ENCODE assay signal across 10 cellular contexts in the genomic region with DNA sequence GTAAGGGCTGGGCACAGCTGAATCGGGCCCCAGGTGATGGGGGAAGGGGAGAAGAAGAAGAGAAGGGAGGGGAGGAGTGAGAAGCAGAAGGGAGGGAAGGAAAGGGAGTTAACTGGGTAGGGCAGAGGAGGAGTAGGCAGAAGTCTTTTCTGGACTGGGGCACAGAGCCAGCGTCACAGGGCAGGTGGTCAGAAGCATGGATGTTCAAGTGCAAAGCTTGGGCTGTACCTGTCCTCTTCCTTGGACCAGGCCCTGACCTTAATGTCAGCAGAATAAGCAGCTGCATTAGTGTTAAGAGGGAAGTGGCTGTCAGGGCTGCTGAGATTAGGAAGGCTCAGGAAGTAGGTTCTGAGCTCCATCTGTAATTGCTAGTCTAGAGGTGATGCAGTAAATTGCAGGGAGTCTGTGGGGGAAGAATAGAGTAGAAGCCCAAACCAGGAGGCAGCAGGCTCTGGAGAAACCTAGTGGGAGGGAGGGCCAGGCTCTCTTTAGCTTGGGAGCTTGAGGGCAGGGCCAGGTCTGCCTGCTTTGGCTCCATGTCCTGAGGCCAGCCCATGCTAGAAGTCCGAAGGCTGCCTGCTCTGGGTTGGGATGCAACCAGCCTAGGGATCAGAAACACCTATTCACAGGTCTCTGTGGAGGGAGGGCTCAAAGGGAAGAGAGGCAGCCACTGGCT. TPM values are rescaled to one million over a fixed set of nuclear protein-coding genes. Genes with fewer than 3 reads are reported as not detected.
DNase-seq lines count a peak whose midpoint lies in the region; ATAC-seq and TF ChIP-seq lines count a peak whose summit lies in the region.
"Had no signal": no experiment of that assay in that cellular context is flagged by ENCODE, and none has a peak within 500 bp of the region (broad histone marks: within the 10 kb centered on the region; RNA-seq: fewer than 3 reads in every experiment).

No MANE protein-coding gene starts in this region.

- H3K4me1 Mint-ChIP-seq in CD14-positive monocyte (peaks cover 28% of the 10 kb centered on the region), WTC11 (peaks cover 7% of the 10 kb centered on the region), memory B cell (peaks cover 41% of the 10 kb centered on the region)

- intact Hi-C loops in CD14-positive monocyte (cut with micrococcal nuclease), result no loop called here

- H3K4me3 Mint-ChIP-seq in CD14-positive monocyte (no peak overlapping the region), WTC11 (no peak overlapping the region), memory B cell (peak overlapping the region; percentile 59)

- no peaks in the 10 kb centered on the region for H3K9me3 Mint-ChIP-seq in CD14-positive monocyte
- H3K9me3 Mint-ChIP-seq in WTC11, result no peaks in the 10 kb centered on the region
- H3K9me3 Mint-ChIP-seq in memory B cell, result no peaks in the 10 kb centered on the region

- POLR2A ChIA-PET in WTC11 (lab: Charles Lee), result no interaction called here

- peaks cover 0 to 2% (median 0%) of the 10 kb centered on the region in 3 donors for H3K27me3 Mint-ChIP-seq in CD14-positive monocyte (ENCODE audit: low read depth in 3 of 3)
- no peaks in the 10 kb centered on the region for H3K27me3 Mint-ChIP-seq in WTC11 (ENCODE audit: low read depth)
- no peaks in the 10 kb centered on the region for H3K27me3 Mint-ChIP-seq in memory B cell

- DNase-seq in CD14-positive monocyte (ENCODE audit: low spot score) (no peak), GF-D8 (lab: John Stamatoyannopoulos, UW) (peak; percentile 39), WTC11 (ENCODE audit: low spot score) (no peak), memory B cell (ENCODE audit: low spot score in 2 of 2) (no peak), NCI-H128 (lab: John Stamatoyannopoulos, UW; ENCODE audit: unreplicated experiment) (no peak), LoVo (ENCODE audit: low spot score) (no peak), left lobe of liver (ENCODE audit: low spot score) (no peak)
- DNase-seq: NCI-H1694 treated with DMSO at 0.1 percent for 48 hours, thyroid gland had no signal

- H3K27ac Mint-ChIP-seq in CD14-positive monocyte, result peak overlapping the region in 5 of 7 donors; percentile 55 to 80 (median 73)
- H3K27ac Mint-ChIP-seq in WTC11, result 0 out of 2 replicates have a peak overlapping the region, but pooled peaks have one; percentile 32
- H3K27ac Mint-ChIP-seq in memory B cell, result peak overlapping the region; percentile 97

- CTCF ChIA-PET in WTC11 (lab: Charles Lee), result interaction anchor here (0.6 to 1.0 kb wide), 2 partner anchors 10 kb away, joined by 3 read pairs; no protein-coding TSS in a partner anchor

- H3K36me3 Mint-ChIP-seq in CD14-positive monocyte, result peaks cover 23 to 41% of the 10 kb centered on the region in 2 donors
- H3K36me3 Mint-ChIP-seq in WTC11, result 0 out of 2 replicates have a peak, but pooled peaks cover 3% of the 10 kb centered on the region
- H3K36me3 Mint-ChIP-seq in memory B cell, result no peaks in the 10 kb centered on the region

- peak; percentile 66 for ATAC-seq in WTC11
- ATAC-seq in memory B cell (ENCODE audit: low read depth), result no peak
- ATAC-seq in left lobe of liver, result no peak
- no peak for ATAC-seq in GM19035 (IDR thresholded peaks at IDR 0.05; ENCODE audit: unreplicated experiment)

- TF ChIP-seq CTCF in CD14-positive monocyte (IDR thresholded peaks at IDR 0.05) (no peak), WTC11 (IDR thresholded peaks at IDR 0.05) (no peak)

TF ChIP-seq in WTC11, 78 proteins besides CTCF, POLR2A, EP300 and RAD21 (continues in another document):
- TF ChIP-seq JUN (CRISPR knock-in tag; IDR thresholded peaks at IDR 0.05) (no peak), ZNF317 (CRISPR knock-in tag; IDR thresholded peaks at IDR 0.05; ENCODE audit: borderline replicate concordance, low read depth) (no peak), PREB (CRISPR knock-in tag; IDR thresholded peaks at IDR 0.05; ENCODE audit: borderline replicate concordance) (no peak), ERG (CRISPR knock-in tag; IDR thresholded peaks at IDR 0.05) (no peak), CBFB (CRISPR knock-in tag; IDR thresholded peaks at IDR 0.05; ENCODE audit: low read depth) (no peak), SMAD4 (CRISPR knock-in tag; IDR thresholded peaks at IDR 0.05) (no peak), GTF2I (CRISPR knock-in tag; conservative IDR thresholded peaks at IDR 0.05) (no peak), STAT6 (CRISPR knock-in tag; conservative IDR thresholded peaks at IDR 0.05; ENCODE audit: low read depth) (no peak), GABPB1 (CRISPR knock-in tag; IDR thresholded peaks at IDR 0.05) (no peak), RORB (CRISPR knock-in tag; IDR thresholded peaks at IDR 0.05) (no peak), OVOL2 (CRISPR knock-in tag; IDR thresholded peaks at IDR 0.05; ENCODE audit: borderline replicate concordance) (no peak), TEAD1 (CRISPR knock-in tag; IDR thresholded peaks at IDR 0.05) (no peak), NR1H2 (CRISPR knock-in tag; IDR thresholded peaks at IDR 0.05) (no peak), SOX15 (CRISPR knock-in tag; IDR thresholded peaks at IDR 0.05) (no peak), FOXK1 (CRISPR knock-in tag; IDR thresholded peaks at IDR 0.05) (no peak), MXD4 (CRISPR knock-in tag; IDR thresholded peaks at IDR 0.05; ENCODE audit: borderline replicate concordance) (no peak)
- TF ChIP-seq, protein P1, sequence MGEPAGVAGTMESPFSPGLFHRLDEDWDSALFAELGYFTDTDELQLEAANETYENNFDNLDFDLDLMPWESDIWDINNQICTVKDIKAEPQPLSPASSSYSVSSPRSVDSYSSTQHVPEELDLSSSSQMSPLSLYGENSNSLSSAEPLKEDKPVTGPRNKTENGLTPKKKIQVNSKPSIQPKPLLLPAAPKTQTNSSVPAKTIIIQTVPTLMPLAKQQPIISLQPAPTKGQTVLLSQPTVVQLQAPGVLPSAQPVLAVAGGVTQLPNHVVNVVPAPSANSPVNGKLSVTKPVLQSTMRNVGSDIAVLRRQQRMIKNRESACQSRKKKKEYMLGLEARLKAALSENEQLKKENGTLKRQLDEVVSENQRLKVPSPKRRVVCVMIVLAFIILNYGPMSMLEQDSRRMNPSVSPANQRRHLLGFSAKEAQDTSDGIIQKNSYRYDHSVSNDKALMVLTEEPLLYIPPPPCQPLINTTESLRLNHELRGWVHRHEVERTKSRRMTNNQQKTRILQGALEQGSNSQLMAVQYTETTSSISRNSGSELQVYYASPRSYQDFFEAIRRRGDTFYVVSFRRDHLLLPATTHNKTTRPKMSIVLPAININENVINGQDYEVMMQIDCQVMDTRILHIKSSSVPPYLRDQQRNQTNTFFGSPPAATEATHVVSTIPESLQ (CRISPR knock-in tag; IDR thresholded peaks at IDR 0.05), result no peak
- TF ChIP-seq, protein P2, sequence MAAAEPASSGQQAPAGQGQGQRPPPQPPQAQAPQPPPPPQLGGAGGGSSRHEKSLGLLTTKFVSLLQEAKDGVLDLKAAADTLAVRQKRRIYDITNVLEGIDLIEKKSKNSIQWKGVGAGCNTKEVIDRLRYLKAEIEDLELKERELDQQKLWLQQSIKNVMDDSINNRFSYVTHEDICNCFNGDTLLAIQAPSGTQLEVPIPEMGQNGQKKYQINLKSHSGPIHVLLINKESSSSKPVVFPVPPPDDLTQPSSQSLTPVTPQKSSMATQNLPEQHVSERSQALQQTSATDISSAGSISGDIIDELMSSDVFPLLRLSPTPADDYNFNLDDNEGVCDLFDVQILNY (CRISPR knock-in tag; IDR thresholded peaks at IDR 0.05), result no peak

RNA-seq across cellular contexts. Expression of gene UCP3, which starts 1.6 kb away (rescaled TPM):
- not detected for polyA plus RNA-seq in CD14-positive monocyte
- total RNA-seq in WTC11 (2021) (0.50 to 0.73 TPM (median 0.55 TPM) in 3 replicates), left lobe of liver (0.58 TPM)

RNA-seq across cellular contexts. Expression of gene UCP2, which starts 27.8 kb away (rescaled TPM):
- polyA plus RNA-seq in CD14-positive monocyte, result 100 to 1,000 TPM; 649 to 665 TPM
- total RNA-seq in WTC11 (2021), result 54.0 to 66.8 TPM (median 64.2 TPM) in 3 replicates
- total RNA-seq in left lobe of liver, result 6.1 TPM

RNA-seq across cellular contexts. Expression of gene DNAJB13, which starts 59.6 kb away (rescaled TPM):
- polyA plus RNA-seq in CD14-positive monocyte, result not detected
- total RNA-seq in WTC11 (2021) (0.18 to 0.24 TPM (median 0.21 TPM) in 3 replicates), left lobe of liver (not detected)

Comparison
In these comparisons a context has a peak if more than half of its experiments do, and no peak if none do; other contexts are left out.
1. H3K27ac Mint-ChIP-seq: peak in every context shown above with its lines; median percentile 97 in memory B cell; 73 in CD14-positive monocyte; 32 in WTC11.